11 cellular contexts compared by ENCODE assay signal in genomic region chr9:35615981-35616680, GRCh38. TPM values are rescaled to one million over a fixed set of nuclear protein-coding genes. Genes with fewer than 3 reads are reported as not detected.
DNase-seq lines count a peak whose midpoint lies in the region; ATAC-seq lines count a peak whose summit lies in the region.
"Had no signal": no experiment of that assay in that cellular context is flagged by ENCODE, and none has a peak within 500 bp of the region (broad histone marks: within the 10 kb centered on the region; RNA-seq: fewer than 3 reads in every experiment).

No MANE protein-coding gene starts in this region.

- no peak for ATAC-seq in activated naive CD8-positive, alpha-beta T cell treated with anti-CD3 and anti-CD28 coated beads, Interleukin-2, amount 10 ng/mL, durations not matched to agents 7 days and 5 days (ENCODE audit: low read depth)
- ATAC-seq in GM19397 (IDR thresholded peaks at IDR 0.05; ENCODE audit: unreplicated experiment) = no peak

- H3K4me3 ChIP-seq in CD8-positive, alpha-beta memory T cell (ENCODE audit: low read length) = peak overlapping the region; percentile 82
- peak overlapping the region; percentile 59 for H3K4me3 ChIP-seq in HUES6 (ENCODE audit: low read depth, low read length)
- no peak overlapping the region for H3K4me3 ChIP-seq in mucosa of stomach (ENCODE audit: low read length)

- peaks cover 0 to 1% of the 10 kb centered on the region in 2 donors for H3K27me3 Mint-ChIP-seq in CD8-positive, alpha-beta memory T cell
- no peaks in the 10 kb centered on the region for H3K27me3 Mint-ChIP-seq in activated naive CD8-positive, alpha-beta T cell treated with anti-CD3 and anti-CD28 coated beads, Interleukin-2, amount 10 ng/mL, durations not matched to agents 7 days and 5 days

- POLR2A ChIA-PET in CD8-positive, alpha-beta memory T cell (lab: Charles Lee) = interaction anchor here (1.4 to 2.0 kb wide), 4 partner anchors 11 to 116 kb away, joined by 6 to 17 read pairs (median 10); partner anchors contain the start of genes CREB3, TESK1 and TLN1
- POLR2A ChIA-PET in activated naive CD8-positive, alpha-beta T cell treated with anti-CD3 and anti-CD28 coated beads, Interleukin-2, amount 10 ng/mL, durations not matched to agents 7 days and 5 days (lab: Charles Lee) = interaction anchor here (1.0 to 9.6 kb wide), 14 partner anchors 10 to 126 kb away, joined by 3 to 166 read pairs (median 6); partner anchors contain the start of genes ARHGEF39, CCDC107, CREB3 and RMRP

- H3K27ac Mint-ChIP-seq in CD8-positive, alpha-beta memory T cell = peak overlapping the region; percentile 89 to 100 (median 98)
- peak overlapping the region; percentile 96 for H3K27ac Mint-ChIP-seq in activated naive CD8-positive, alpha-beta T cell treated with anti-CD3 and anti-CD28 coated beads, Interleukin-2, amount 10 ng/mL, durations not matched to agents 7 days and 5 days

- peak overlapping the region; percentile 17 for H3K9ac ChIP-seq in HUES6 (ENCODE audit: low read length)
- peak overlapping the region; percentile 76 for H3K9ac ChIP-seq in mucosa of stomach (ENCODE audit: low read length)

- no peaks in the 10 kb centered on the region for H3K27me3 ChIP-seq in CD8-positive, alpha-beta memory T cell (ENCODE audit: insufficient read depth, low read length, poor library complexity, severe bottlenecking)
- peaks cover 51% of the 10 kb centered on the region for H3K27me3 ChIP-seq in HUES6 (ENCODE audit: control insufficient read depth, insufficient read depth, low read length)
- peaks cover 15% of the 10 kb centered on the region for H3K27me3 ChIP-seq in mucosa of stomach (ENCODE audit: control insufficient read depth, insufficient read depth, low read length)
- H3K27me3 ChIP-seq: ascending aorta had no signal

- no peaks in the 10 kb centered on the region for H3K9me3 ChIP-seq in CD8-positive, alpha-beta memory T cell (ENCODE audit: low read length)
- H3K9me3 ChIP-seq in HUES6 (ENCODE audit: control insufficient read depth, insufficient read depth, low read depth, low read length) (no peaks in the 10 kb centered on the region), mucosa of stomach (ENCODE audit: control insufficient read depth, low read length) (no peaks in the 10 kb centered on the region)
- H3K9me3 ChIP-seq: ascending aorta, left ventricle myocardium inferior had no signal

- CTCF ChIA-PET in CD8-positive, alpha-beta memory T cell (lab: Charles Lee) = interaction anchor here (1.2 to 14.7 kb wide), 15 partner anchors 8 to 173 kb away, joined by 3 to 200 read pairs (median 10); partner anchors contain the start of genes ARHGEF39, CCDC107, CREB3 and RMRP

- peak overlapping the region; percentile 70 for H3K27ac ChIP-seq in CD8-positive, alpha-beta memory T cell (ENCODE audit: low read depth, low read length)
- H3K27ac ChIP-seq in HUES6 (ENCODE audit: low read depth, low read length) = no peak overlapping the region
- H3K27ac ChIP-seq: ascending aorta, left ventricle myocardium inferior had no signal

- H3K9me3 Mint-ChIP-seq in CD8-positive, alpha-beta memory T cell = no peaks in the 10 kb centered on the region
- no peaks in the 10 kb centered on the region for H3K9me3 Mint-ChIP-seq in activated naive CD8-positive, alpha-beta T cell treated with anti-CD3 and anti-CD28 coated beads, Interleukin-2, amount 10 ng/mL, durations not matched to agents 7 days and 5 days

- peak overlapping the region; percentile 85 to 92 (median 89) for H3K4me3 Mint-ChIP-seq in CD8-positive, alpha-beta memory T cell
- peak overlapping the region; percentile 88 for H3K4me3 Mint-ChIP-seq in activated naive CD8-positive, alpha-beta T cell treated with anti-CD3 and anti-CD28 coated beads, Interleukin-2, amount 10 ng/mL, durations not matched to agents 7 days and 5 days

- no peak for DNase-seq in CD8-positive, alpha-beta memory T cell
- DNase-seq in activated naive CD8-positive, alpha-beta T cell treated with anti-CD3 and anti-CD28 coated beads, Interleukin-2, amount 10 ng/mL, durations not matched to agents 7 days and 5 days = no peak
- DNase-seq in NCI-H128 (lab: John Stamatoyannopoulos, UW; ENCODE audit: unreplicated experiment) (no peak), C1 segment of cervical spinal cord (lab: John Stamatoyannopoulos, UW) (no peak)
- no peak for DNase-seq in activated CD4-positive, CD25-positive, alpha-beta regulatory T cell treated with anti-CD3 and anti-CD28 coated beads, Interleukin-2, amount 50 U/mL, for 72 hours
- DNase-seq: NCI-H1105 had no signal

- H3K4me1 ChIP-seq in CD8-positive, alpha-beta memory T cell (ENCODE audit: insufficient read depth, low read length) = peaks cover 34% of the 10 kb centered on the region
- peaks cover 11% of the 10 kb centered on the region for H3K4me1 ChIP-seq in HUES6 (ENCODE audit: control insufficient read depth, insufficient read depth, low read length)
- H3K4me1 ChIP-seq in mucosa of stomach (ENCODE audit: control insufficient read depth, insufficient read depth, low read length) = peaks cover 7% of the 10 kb centered on the region
- H3K4me1 ChIP-seq: ascending aorta had no signal

- no peaks in the 10 kb centered on the region for H3K36me3 ChIP-seq in CD8-positive, alpha-beta memory T cell (ENCODE audit: insufficient read depth, low read length)
- H3K36me3 ChIP-seq in HUES6 (ENCODE audit: control insufficient read depth, insufficient read depth, low read length) (no peaks in the 10 kb centered on the region), mucosa of stomach (ENCODE audit: control insufficient read depth, insufficient read depth, low read length) (no peaks in the 10 kb centered on the region)
- H3K36me3 ChIP-seq: ascending aorta, left ventricle myocardium inferior had no signal

- H3K4me1 Mint-ChIP-seq in CD8-positive, alpha-beta memory T cell = peaks cover 46 to 55% (median 47%) of the 10 kb centered on the region in 3 donors
- H3K4me1 Mint-ChIP-seq in activated naive CD8-positive, alpha-beta T cell treated with anti-CD3 and anti-CD28 coated beads, Interleukin-2, amount 10 ng/mL, durations not matched to agents 7 days and 5 days = peaks cover 53% of the 10 kb centered on the region

- no peaks in the 10 kb centered on the region for H3K36me3 Mint-ChIP-seq in CD8-positive, alpha-beta memory T cell
- H3K36me3 Mint-ChIP-seq in activated naive CD8-positive, alpha-beta T cell treated with anti-CD3 and anti-CD28 coated beads, Interleukin-2, amount 10 ng/mL, durations not matched to agents 7 days and 5 days = peaks cover 27% of the 10 kb centered on the region

RNA-seq across cellular contexts. Expression of gene CD72, which starts 2.1 kb away (rescaled TPM):
- 1 to 10 TPM; 6.4 to 6.5 TPM for total RNA-seq in CD8-positive, alpha-beta memory T cell
- polyA plus RNA-seq in CD8-positive, alpha-beta memory T cell = 5.1 TPM
- 10 to 100 TPM; 15.3 to 18.4 TPM for total RNA-seq in activated naive CD8-positive, alpha-beta T cell treated with anti-CD3 and anti-CD28 coated beads, Interleukin-2, amount 10 ng/mL, durations not matched to agents 7 days and 5 days
- total RNA-seq: ascending aorta had no signal

RNA-seq across cellular contexts. Expression of gene TESK1, which starts 11.1 kb away (rescaled TPM):
- 10 to 100 TPM; 44.2 to 46.8 TPM for total RNA-seq in CD8-positive, alpha-beta memory T cell
- polyA plus RNA-seq in CD8-positive, alpha-beta memory T cell = 15.9 TPM
- total RNA-seq in activated naive CD8-positive, alpha-beta T cell treated with anti-CD3 and anti-CD28 coated beads, Interleukin-2, amount 10 ng/mL, durations not matched to agents 7 days and 5 days = 10 to 100 TPM; 42.2 to 42.8 TPM

RNA-seq across cellular contexts. Expression of gene SIT1, which starts 34.6 kb away (rescaled TPM):
- 10 to 100 TPM; 43.1 TPM for total RNA-seq in CD8-positive, alpha-beta memory T cell
- polyA plus RNA-seq in CD8-positive, alpha-beta memory T cell = 196 TPM
- total RNA-seq in activated naive CD8-positive, alpha-beta T cell treated with anti-CD3 and anti-CD28 coated beads, Interleukin-2, amount 10 ng/mL, durations not matched to agents 7 days and 5 days = 100 to 1,000 TPM; 174 to 195 TPM
- total RNA-seq: ascending aorta, left ventricle myocardium inferior had no signal

RNA-seq across cellular contexts. Expression of gene RMRP, which starts 41.7 kb away (rescaled TPM):
- total RNA-seq in CD8-positive, alpha-beta memory T cell = over 10,000 TPM in 1 of 2 experiments, 1,000 to 10,000 TPM in 1; 7,718 to 11,549 TPM
- not detected for polyA plus RNA-seq in CD8-positive, alpha-beta memory T cell
- over 10,000 TPM; 10,447 to 10,452 TPM for total RNA-seq in activated naive CD8-positive, alpha-beta T cell treated with anti-CD3 and anti-CD28 coated beads, Interleukin-2, amount 10 ng/mL, durations not matched to agents 7 days and 5 days

RNA-seq across cellular contexts. Expression of gene CCDC107, which starts 42.0 kb away (rescaled TPM):
- 10 to 100 TPM; 18.5 to 20.0 TPM for total RNA-seq in CD8-positive, alpha-beta memory T cell
- 105 TPM for polyA plus RNA-seq in CD8-positive, alpha-beta memory T cell
- total RNA-seq in activated naive CD8-positive, alpha-beta T cell treated with anti-CD3 and anti-CD28 coated beads, Interleukin-2, amount 10 ng/mL, durations not matched to agents 7 days and 5 days = 10 to 100 TPM; 32.7 to 36.3 TPM
